In the genomic region with DNA sequence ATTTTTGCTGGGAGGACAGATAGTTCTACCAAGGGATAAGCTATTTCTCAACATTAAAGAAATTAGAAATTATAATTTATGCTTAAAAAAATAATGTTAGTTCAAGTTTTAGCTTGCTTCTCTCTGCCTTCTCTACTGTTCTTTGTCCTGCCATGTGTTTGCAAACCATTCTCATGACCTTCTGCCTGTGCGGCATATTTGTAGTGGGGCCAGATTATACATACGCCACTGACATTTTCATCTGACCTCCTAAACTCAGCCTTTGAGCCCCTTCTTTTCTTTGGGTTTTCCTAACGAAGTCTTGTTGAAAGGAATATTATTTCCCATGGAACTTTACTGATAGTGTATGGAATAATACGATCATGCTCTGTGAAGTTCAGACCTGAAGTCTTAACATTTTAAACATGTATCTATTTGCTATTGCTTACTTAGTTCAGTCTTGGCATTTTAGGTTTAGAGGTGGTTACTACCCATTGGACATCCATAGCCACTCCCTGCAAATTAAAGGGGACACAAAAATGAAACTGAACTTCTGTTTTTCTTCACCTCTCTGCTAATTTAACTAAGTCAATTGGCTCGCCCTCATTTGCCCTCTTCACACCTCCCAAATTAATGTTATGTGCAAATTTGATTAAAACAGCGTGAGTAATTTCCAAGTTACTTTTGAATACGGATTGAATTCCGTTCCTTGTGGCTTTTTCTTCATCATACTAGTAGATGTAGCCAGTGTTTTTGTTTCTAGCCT, we compare ENCODE assay signal across 1 cellular context.
TF ChIP-seq lines count a peak whose summit lies in the region.

No MANE protein-coding gene starts in this region.

TF ChIP-seq in HepG2, 621 proteins besides CTCF, POLR2A, EP300 and RAD21 (continued from another document):
- TF ChIP-seq, protein P1, sequence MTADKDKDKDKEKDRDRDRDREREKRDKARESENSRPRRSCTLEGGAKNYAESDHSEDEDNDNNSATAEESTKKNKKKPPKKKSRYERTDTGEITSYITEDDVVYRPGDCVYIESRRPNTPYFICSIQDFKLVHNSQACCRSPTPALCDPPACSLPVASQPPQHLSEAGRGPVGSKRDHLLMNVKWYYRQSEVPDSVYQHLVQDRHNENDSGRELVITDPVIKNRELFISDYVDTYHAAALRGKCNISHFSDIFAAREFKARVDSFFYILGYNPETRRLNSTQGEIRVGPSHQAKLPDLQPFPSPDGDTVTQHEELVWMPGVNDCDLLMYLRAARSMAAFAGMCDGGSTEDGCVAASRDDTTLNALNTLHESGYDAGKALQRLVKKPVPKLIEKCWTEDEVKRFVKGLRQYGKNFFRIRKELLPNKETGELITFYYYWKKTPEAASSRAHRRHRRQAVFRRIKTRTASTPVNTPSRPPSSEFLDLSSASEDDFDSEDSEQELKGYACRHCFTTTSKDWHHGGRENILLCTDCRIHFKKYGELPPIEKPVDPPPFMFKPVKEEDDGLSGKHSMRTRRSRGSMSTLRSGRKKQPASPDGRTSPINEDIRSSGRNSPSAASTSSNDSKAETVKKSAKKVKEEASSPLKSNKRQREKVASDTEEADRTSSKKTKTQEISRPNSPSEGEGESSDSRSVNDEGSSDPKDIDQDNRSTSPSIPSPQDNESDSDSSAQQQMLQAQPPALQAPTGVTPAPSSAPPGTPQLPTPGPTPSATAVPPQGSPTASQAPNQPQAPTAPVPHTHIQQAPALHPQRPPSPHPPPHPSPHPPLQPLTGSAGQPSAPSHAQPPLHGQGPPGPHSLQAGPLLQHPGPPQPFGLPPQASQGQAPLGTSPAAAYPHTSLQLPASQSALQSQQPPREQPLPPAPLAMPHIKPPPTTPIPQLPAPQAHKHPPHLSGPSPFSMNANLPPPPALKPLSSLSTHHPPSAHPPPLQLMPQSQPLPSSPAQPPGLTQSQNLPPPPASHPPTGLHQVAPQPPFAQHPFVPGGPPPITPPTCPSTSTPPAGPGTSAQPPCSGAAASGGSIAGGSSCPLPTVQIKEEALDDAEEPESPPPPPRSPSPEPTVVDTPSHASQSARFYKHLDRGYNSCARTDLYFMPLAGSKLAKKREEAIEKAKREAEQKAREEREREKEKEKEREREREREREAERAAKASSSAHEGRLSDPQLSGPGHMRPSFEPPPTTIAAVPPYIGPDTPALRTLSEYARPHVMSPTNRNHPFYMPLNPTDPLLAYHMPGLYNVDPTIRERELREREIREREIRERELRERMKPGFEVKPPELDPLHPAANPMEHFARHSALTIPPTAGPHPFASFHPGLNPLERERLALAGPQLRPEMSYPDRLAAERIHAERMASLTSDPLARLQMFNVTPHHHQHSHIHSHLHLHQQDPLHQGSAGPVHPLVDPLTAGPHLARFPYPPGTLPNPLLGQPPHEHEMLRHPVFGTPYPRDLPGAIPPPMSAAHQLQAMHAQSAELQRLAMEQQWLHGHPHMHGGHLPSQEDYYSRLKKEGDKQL (CRISPR knock-in tag; IDR thresholded peaks at IDR 0.05; ENCODE audit: low read depth), result no peak
- TF ChIP-seq, protein P2, sequence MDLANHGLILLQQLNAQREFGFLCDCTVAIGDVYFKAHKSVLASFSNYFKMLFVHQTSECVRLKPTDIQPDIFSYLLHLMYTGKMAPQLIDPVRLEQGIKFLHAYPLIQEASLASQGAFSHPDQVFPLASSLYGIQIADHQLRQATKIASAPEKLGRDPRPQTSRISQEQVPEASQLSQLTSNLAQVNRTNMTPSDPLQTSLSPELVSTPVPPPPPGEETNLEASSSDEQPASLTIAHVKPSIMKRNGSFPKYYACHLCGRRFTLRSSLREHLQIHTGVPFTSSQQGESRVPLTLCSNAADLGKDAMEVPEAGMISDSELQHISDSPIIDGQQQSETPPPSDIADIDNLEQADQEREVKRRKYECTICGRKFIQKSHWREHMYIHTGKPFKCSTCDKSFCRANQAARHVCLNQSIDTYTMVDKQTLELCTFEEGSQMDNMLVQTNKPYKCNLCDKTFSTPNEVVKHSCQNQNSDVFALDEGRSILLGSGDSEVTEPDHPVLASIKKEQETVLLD (CRISPR knock-in tag; IDR thresholded peaks at IDR 0.05; ENCODE audit: low read depth), result no peak
- no peak for TF ChIP-seq FIP1L1 (IDR thresholded peaks at IDR 0.05; ENCODE audit: borderline replicate concordance, insufficient read depth, low read depth, low read length)
- TF ChIP-seq ZFP36L1 (CRISPR knock-in tag; IDR thresholded peaks at IDR 0.05), result no peak
- no peak for TF ChIP-seq ZBTB42 (CRISPR knock-in tag; IDR thresholded peaks at IDR 0.05)
- TF ChIP-seq RNF2 (conservative IDR thresholded peaks at IDR 0.05; ENCODE audit: low read depth), result no peak
- TF ChIP-seq MXD4 (CRISPR knock-in tag; IDR thresholded peaks at IDR 0.05), result no peak
- no peak for TF ChIP-seq HHEX (CRISPR knock-in tag; IDR thresholded peaks at IDR 0.05)
- no peak for TF ChIP-seq ZNF3 (CRISPR knock-in tag; IDR thresholded peaks at IDR 0.05)
- TF ChIP-seq ZNF746 (CRISPR knock-in tag; IDR thresholded peaks at IDR 0.05), result no peak
- no peak for TF ChIP-seq DNMT3B (CRISPR knock-in tag; conservative IDR thresholded peaks at IDR 0.05)
- no peak for TF ChIP-seq RFXAP (CRISPR knock-in tag; IDR thresholded peaks at IDR 0.05; ENCODE audit: borderline replicate concordance)
- TF ChIP-seq EZH2 (conservative IDR thresholded peaks at IDR 0.05; ENCODE audit: low read depth, low read length), result no peak
- TF ChIP-seq PHF21A (CRISPR knock-in tag; IDR thresholded peaks at IDR 0.05), result no peak
- no peak for TF ChIP-seq ARNTL (CRISPR knock-in tag; IDR thresholded peaks at IDR 0.05)
- TF ChIP-seq RFX5 (IDR thresholded peaks at IDR 0.05; ENCODE audit: low read depth, low read length), result no peak
- TF ChIP-seq, protein P3, sequence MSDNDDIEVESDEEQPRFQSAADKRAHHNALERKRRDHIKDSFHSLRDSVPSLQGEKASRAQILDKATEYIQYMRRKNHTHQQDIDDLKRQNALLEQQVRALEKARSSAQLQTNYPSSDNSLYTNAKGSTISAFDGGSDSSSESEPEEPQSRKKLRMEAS (IDR thresholded peaks at IDR 0.05), result peak; percentile 79
- no peak for TF ChIP-seq MXD3 (CRISPR knock-in tag; IDR thresholded peaks at IDR 0.05)
- TF ChIP-seq ZNF256 (CRISPR knock-in tag; conservative IDR thresholded peaks at IDR 0.05), result no peak
- TF ChIP-seq JARID2 (CRISPR knock-in tag; IDR thresholded peaks at IDR 0.05; ENCODE audit: insufficient replicate concordance), result no peak
- TF ChIP-seq, protein P4, sequence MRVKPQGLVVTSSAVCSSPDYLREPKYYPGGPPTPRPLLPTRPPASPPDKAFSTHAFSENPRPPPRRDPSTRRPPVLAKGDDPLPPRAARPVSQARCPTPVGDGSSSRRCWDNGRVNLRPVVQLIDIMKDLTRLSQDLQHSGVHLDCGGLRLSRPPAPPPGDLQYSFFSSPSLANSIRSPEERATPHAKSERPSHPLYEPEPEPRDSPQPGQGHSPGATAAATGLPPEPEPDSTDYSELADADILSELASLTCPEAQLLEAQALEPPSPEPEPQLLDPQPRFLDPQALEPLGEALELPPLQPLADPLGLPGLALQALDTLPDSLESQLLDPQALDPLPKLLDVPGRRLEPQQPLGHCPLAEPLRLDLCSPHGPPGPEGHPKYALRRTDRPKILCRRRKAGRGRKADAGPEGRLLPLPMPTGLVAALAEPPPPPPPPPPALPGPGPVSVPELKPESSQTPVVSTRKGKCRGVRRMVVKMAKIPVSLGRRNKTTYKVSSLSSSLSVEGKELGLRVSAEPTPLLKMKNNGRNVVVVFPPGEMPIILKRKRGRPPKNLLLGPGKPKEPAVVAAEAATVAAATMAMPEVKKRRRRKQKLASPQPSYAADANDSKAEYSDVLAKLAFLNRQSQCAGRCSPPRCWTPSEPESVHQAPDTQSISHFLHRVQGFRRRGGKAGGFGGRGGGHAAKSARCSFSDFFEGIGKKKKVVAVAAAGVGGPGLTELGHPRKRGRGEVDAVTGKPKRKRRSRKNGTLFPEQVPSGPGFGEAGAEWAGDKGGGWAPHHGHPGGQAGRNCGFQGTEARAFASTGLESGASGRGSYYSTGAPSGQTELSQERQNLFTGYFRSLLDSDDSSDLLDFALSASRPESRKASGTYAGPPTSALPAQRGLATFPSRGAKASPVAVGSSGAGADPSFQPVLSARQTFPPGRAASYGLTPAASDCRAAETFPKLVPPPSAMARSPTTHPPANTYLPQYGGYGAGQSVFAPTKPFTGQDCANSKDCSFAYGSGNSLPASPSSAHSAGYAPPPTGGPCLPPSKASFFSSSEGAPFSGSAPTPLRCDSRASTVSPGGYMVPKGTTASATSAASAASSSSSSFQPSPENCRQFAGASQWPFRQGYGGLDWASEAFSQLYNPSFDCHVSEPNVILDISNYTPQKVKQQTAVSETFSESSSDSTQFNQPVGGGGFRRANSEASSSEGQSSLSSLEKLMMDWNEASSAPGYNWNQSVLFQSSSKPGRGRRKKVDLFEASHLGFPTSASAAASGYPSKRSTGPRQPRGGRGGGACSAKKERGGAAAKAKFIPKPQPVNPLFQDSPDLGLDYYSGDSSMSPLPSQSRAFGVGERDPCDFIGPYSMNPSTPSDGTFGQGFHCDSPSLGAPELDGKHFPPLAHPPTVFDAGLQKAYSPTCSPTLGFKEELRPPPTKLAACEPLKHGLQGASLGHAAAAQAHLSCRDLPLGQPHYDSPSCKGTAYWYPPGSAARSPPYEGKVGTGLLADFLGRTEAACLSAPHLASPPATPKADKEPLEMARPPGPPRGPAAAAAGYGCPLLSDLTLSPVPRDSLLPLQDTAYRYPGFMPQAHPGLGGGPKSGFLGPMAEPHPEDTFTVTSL (CRISPR knock-in tag; IDR thresholded peaks at IDR 0.05; ENCODE audit: borderline replicate concordance), result peak; percentile 48; the same call in 1 of the 2 replicates
- no peak for TF ChIP-seq SP5 (CRISPR knock-in tag; IDR thresholded peaks at IDR 0.05; ENCODE audit: borderline replicate concordance, low read depth)
- TF ChIP-seq, protein P5, sequence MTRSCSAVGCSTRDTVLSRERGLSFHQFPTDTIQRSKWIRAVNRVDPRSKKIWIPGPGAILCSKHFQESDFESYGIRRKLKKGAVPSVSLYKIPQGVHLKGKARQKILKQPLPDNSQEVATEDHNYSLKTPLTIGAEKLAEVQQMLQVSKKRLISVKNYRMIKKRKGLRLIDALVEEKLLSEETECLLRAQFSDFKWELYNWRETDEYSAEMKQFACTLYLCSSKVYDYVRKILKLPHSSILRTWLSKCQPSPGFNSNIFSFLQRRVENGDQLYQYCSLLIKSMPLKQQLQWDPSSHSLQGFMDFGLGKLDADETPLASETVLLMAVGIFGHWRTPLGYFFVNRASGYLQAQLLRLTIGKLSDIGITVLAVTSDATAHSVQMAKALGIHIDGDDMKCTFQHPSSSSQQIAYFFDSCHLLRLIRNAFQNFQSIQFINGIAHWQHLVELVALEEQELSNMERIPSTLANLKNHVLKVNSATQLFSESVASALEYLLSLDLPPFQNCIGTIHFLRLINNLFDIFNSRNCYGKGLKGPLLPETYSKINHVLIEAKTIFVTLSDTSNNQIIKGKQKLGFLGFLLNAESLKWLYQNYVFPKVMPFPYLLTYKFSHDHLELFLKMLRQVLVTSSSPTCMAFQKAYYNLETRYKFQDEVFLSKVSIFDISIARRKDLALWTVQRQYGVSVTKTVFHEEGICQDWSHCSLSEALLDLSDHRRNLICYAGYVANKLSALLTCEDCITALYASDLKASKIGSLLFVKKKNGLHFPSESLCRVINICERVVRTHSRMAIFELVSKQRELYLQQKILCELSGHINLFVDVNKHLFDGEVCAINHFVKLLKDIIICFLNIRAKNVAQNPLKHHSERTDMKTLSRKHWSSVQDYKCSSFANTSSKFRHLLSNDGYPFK (CRISPR knock-in tag; IDR thresholded peaks at IDR 0.05; ENCODE audit: borderline replicate concordance), result no peak
TF ChIP-seq in HepG2: peak in this region for 73.
